ENCODE assay signal across 1 cellular context in genomic region chr5:132001647-132002561, GRCh38.
A peak's percentile ranks its signal among the peaks of the same experiment; 100 is the strongest.
TF ChIP-seq lines count a peak whose summit lies in the region.

No MANE protein-coding gene starts in this region.

TF ChIP-seq in HepG2, 621 proteins besides CTCF, POLR2A, EP300 and RAD21 (continued from another document and continues in another):
- TF ChIP-seq HIC2 (CRISPR knock-in tag; IDR thresholded peaks at IDR 0.05; ENCODE audit: low read depth): 0 out of 2 replicates have a peak, but pooled peaks have one; percentile 17
- peak; percentile 88 for TF ChIP-seq MLX (CRISPR knock-in tag; IDR thresholded peaks at IDR 0.05)
- TF ChIP-seq EZH2 (conservative IDR thresholded peaks at IDR 0.05; ENCODE audit: low read depth, low read length): no peak
- no peak for TF ChIP-seq LRRFIP1 (CRISPR knock-in tag; conservative IDR thresholded peaks at IDR 0.05)
- peak; percentile 100 for TF ChIP-seq ZNF609 (CRISPR knock-in tag; IDR thresholded peaks at IDR 0.05; ENCODE audit: borderline replicate concordance)
- no peak for TF ChIP-seq ZNF639 (CRISPR knock-in tag; conservative IDR thresholded peaks at IDR 0.05)
- peak; percentile 67 for TF ChIP-seq KDM2A (CRISPR knock-in tag; IDR thresholded peaks at IDR 0.05; ENCODE audit: borderline replicate concordance, low read depth)
- TF ChIP-seq FOXP1 (IDR thresholded peaks at IDR 0.05): peak; percentile 57; the same call in 1 of the 2 replicates
- TF ChIP-seq FOXP1 (CRISPR knock-in tag; IDR thresholded peaks at IDR 0.05): peak; percentile 96
- TF ChIP-seq MAFG (CRISPR knock-in tag; IDR thresholded peaks at IDR 0.05): no peak
- peak; percentile 91 for TF ChIP-seq CREM (IDR thresholded peaks at IDR 0.05)
- no peak for TF ChIP-seq CREM (CRISPR knock-in tag; IDR thresholded peaks at IDR 0.05)
- TF ChIP-seq HOXA9 (CRISPR knock-in tag; IDR thresholded peaks at IDR 0.05; ENCODE audit: borderline replicate concordance): no peak
- peak; percentile 98 for TF ChIP-seq FOXP4 (CRISPR knock-in tag; IDR thresholded peaks at IDR 0.05)
- no peak for TF ChIP-seq SCMH1 (CRISPR knock-in tag; IDR thresholded peaks at IDR 0.05; ENCODE audit: borderline replicate concordance)
- TF ChIP-seq MTF1 (CRISPR knock-in tag; IDR thresholded peaks at IDR 0.05): no peak
- no peak for TF ChIP-seq ZNF569 (CRISPR knock-in tag; IDR thresholded peaks at IDR 0.05; ENCODE audit: borderline replicate concordance)
- TF ChIP-seq ZNF232 (CRISPR knock-in tag; IDR thresholded peaks at IDR 0.05; ENCODE audit: borderline replicate concordance): peak; percentile 83; the same call in 1 of the 2 replicates
- no peak for TF ChIP-seq SRSF9 (IDR thresholded peaks at IDR 0.05; ENCODE audit: borderline replicate concordance, insufficient read depth, low read depth, low read length, poor library complexity, severe bottlenecking)
- TF ChIP-seq ZBTB37 (CRISPR knock-in tag; IDR thresholded peaks at IDR 0.05): peak; percentile 94
- no peak; the same call in 1 of the 2 replicates for TF ChIP-seq EEA1 (CRISPR knock-in tag; IDR thresholded peaks at IDR 0.05; ENCODE audit: borderline replicate concordance)
- peak; percentile 44; the same call in 1 of the 2 replicates for TF ChIP-seq GMEB1 (CRISPR knock-in tag; IDR thresholded peaks at IDR 0.05; ENCODE audit: borderline replicate concordance)
- TF ChIP-seq ZBTB10 (CRISPR knock-in tag; IDR thresholded peaks at IDR 0.05; ENCODE audit: borderline replicate concordance): peak; percentile 92
- no peak for TF ChIP-seq ZFP36L2 (CRISPR knock-in tag; IDR thresholded peaks at IDR 0.05)
- TF ChIP-seq RCOR2 (CRISPR knock-in tag; IDR thresholded peaks at IDR 0.05): peak; percentile 89
- peak; percentile 24; the same call in 1 of the 2 replicates for TF ChIP-seq ZNF766 (CRISPR knock-in tag; IDR thresholded peaks at IDR 0.05; ENCODE audit: borderline replicate concordance)
- TF ChIP-seq ZXDC (CRISPR knock-in tag; IDR thresholded peaks at IDR 0.05): peak; percentile 64; the same call in 1 of the 2 replicates
- TF ChIP-seq HNF1B (CRISPR knock-in tag; IDR thresholded peaks at IDR 0.05): peak; percentile 80
